17 cellular contexts compared by ENCODE assay signal in the genomic region with DNA sequence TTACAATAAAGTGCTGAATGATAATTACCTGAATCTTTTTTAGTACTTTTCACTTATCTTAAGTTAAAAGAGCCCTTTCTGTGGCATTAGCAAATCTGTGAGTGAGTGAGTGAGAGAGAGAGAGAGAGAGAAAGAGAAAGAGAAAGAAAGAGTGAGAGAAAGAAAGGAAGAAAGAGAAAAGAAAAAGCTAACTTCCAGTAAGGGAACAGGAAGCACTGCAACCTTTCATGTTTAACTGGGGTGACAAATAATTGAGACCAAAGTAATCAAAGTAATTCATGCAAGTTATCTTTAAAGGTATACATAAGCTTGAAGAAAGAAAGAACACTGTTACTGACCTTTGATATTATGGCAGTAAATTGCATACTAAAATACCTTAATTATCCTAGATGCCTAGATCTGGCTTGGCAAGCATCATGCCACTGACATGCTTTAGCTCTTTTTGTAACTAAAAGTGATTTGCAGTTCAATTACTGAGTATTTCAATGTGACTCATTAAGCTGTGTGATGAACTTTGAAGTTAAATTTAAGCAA. TPM values are rescaled to one million over a fixed set of nuclear protein-coding genes. Genes with fewer than 3 reads are reported as not detected.
DNase-seq lines count a peak whose midpoint lies in the region; ATAC-seq, FAIRE-seq and TF ChIP-seq lines count a peak whose summit lies in the region.
"Had no signal": no experiment of that assay in that cellular context is flagged by ENCODE, and none has a peak within 500 bp of the region (broad histone marks: within the 10 kb centered on the region; RNA-seq: fewer than 3 reads in every experiment).

No MANE protein-coding gene starts in this region.

- peaks cover 9% of the 10 kb centered on the region for H3K36me3 ChIP-seq in CD8-positive, alpha-beta T cell (ENCODE audit: insufficient read depth, low read length)
- H3K36me3 ChIP-seq in mucosa of descending colon (ENCODE audit: low read depth) = no peaks in the 10 kb centered on the region

- TF ChIP-seq CTCF in CD8-positive, alpha-beta T cell (IDR thresholded peaks at IDR 0.05) = no peak
- TF ChIP-seq CTCF in mucosa of descending colon (IDR thresholded peaks at IDR 0.05) = no peak

- no peaks in the 10 kb centered on the region for H3K9me3 Mint-ChIP-seq in CD8-positive, alpha-beta T cell
- no peaks in the 10 kb centered on the region for H3K9me3 Mint-ChIP-seq in activated T-helper 1 cell treated with anti-CD3 and anti-CD28 coated beads, Interleukin-12 subunit alpha, Interleukin-12 subunit beta, Interleukin-2, Interleukin-4 antibody, amounts not matched to agents 30 ng/mL and 10 ng/mL and 1 ng/mL, durations not matched to agents 14 hours and 24 hours and 36 hours

- H3K4me1 Mint-ChIP-seq in CD8-positive, alpha-beta T cell (ENCODE audit: low read depth) = peaks cover 37% of the 10 kb centered on the region
- H3K4me1 Mint-ChIP-seq in activated T-helper 1 cell treated with anti-CD3 and anti-CD28 coated beads, Interleukin-12 subunit alpha, Interleukin-12 subunit beta, Interleukin-2, Interleukin-4 antibody, amounts not matched to agents 30 ng/mL and 10 ng/mL and 1 ng/mL, durations not matched to agents 14 hours and 24 hours and 36 hours (ENCODE audit: low read depth) = peaks cover 22% of the 10 kb centered on the region

- no peaks in the 10 kb centered on the region for H3K9me3 ChIP-seq in CD8-positive, alpha-beta T cell (ENCODE audit: low read length)
- H3K9me3 ChIP-seq in mucosa of descending colon = no peaks in the 10 kb centered on the region
- H3K9me3 ChIP-seq: BE2C had no signal

- no peak overlapping the region for H3K4me3 ChIP-seq in CD8-positive, alpha-beta T cell (ENCODE audit: low read depth, low read length)
- no peak overlapping the region for H3K4me3 ChIP-seq in mucosa of descending colon
- H3K4me3 ChIP-seq: cardiac muscle cell, SK-N-MC had no signal

- H3K4me1 ChIP-seq in CD8-positive, alpha-beta T cell (ENCODE audit: insufficient read depth, low read length) = peaks cover 11% of the 10 kb centered on the region
- H3K4me1 ChIP-seq in mucosa of descending colon (ENCODE audit: low read depth) = peaks cover 21% of the 10 kb centered on the region
- H3K4me1 ChIP-seq: BE2C had no signal

- no peaks in the 10 kb centered on the region for H3K27me3 ChIP-seq in CD8-positive, alpha-beta T cell (ENCODE audit: insufficient read depth, low read length)
- H3K27me3 ChIP-seq: BE2C, cardiac muscle cell had no signal

- CTCF ChIA-PET in CD8-positive, alpha-beta T cell (lab: Charles Lee) = interaction anchor here (0.6 kb wide), 1 partner anchor 11 kb away, joined by 3 read pairs; no protein-coding TSS in a partner anchor

- no peaks in the 10 kb centered on the region for H3K27me3 Mint-ChIP-seq in CD8-positive, alpha-beta T cell (ENCODE audit: low read depth)
- H3K27me3 Mint-ChIP-seq in activated T-helper 1 cell treated with anti-CD3 and anti-CD28 coated beads, Interleukin-12 subunit alpha, Interleukin-12 subunit beta, Interleukin-2, Interleukin-4 antibody, amounts not matched to agents 30 ng/mL and 10 ng/mL and 1 ng/mL, durations not matched to agents 14 hours and 24 hours and 36 hours (ENCODE audit: insufficient read depth) = no peaks in the 10 kb centered on the region

- H3K27ac Mint-ChIP-seq in CD8-positive, alpha-beta T cell = peak overlapping the region; percentile 38
- H3K27ac Mint-ChIP-seq in activated T-helper 1 cell treated with anti-CD3 and anti-CD28 coated beads, Interleukin-12 subunit alpha, Interleukin-12 subunit beta, Interleukin-2, Interleukin-4 antibody, amounts not matched to agents 30 ng/mL and 10 ng/mL and 1 ng/mL, durations not matched to agents 14 hours and 24 hours and 36 hours = peak overlapping the region; percentile 70

- peaks cover 40% of the 10 kb centered on the region for H3K36me3 Mint-ChIP-seq in CD8-positive, alpha-beta T cell
- H3K36me3 Mint-ChIP-seq in activated T-helper 1 cell treated with anti-CD3 and anti-CD28 coated beads, Interleukin-12 subunit alpha, Interleukin-12 subunit beta, Interleukin-2, Interleukin-4 antibody, amounts not matched to agents 30 ng/mL and 10 ng/mL and 1 ng/mL, durations not matched to agents 14 hours and 24 hours and 36 hours (ENCODE audit: low read depth) = peaks cover 32% of the 10 kb centered on the region

- DNase-seq in CD8-positive, alpha-beta T cell = no peak
- no peak for DNase-seq in GM18507 (ENCODE audit: extremely low spot score, insufficient read length, low read depth)
- DNase-seq in activated T-helper 1 cell treated with anti-CD3 and anti-CD28 coated beads, Interleukin-12 subunit alpha, Interleukin-12 subunit beta, Interleukin-2, Interleukin-4 antibody, amounts not matched to agents 30 ng/mL and 10 ng/mL and 1 ng/mL, durations not matched to agents 14 hours and 24 hours and 36 hours (ENCODE audit: low spot score) = no peak
- DNase-seq in mucosa of descending colon = peak in 1 of 3 donors; percentile 50
- no peak for DNase-seq in NCI-H510A treated with DMSO at 0.1 percent for 48 hours (lab: John Stamatoyannopoulos, UW)
- DNase-seq: BE2C; DMS53; IMR-90; midbrain; MV-4-11; NCI-H2029 treated with DMSO at 0.1 percent for 48 hours; NCI-H748 treated with DMSO at 0.1 percent for 48 hours; stimulated activated CD4-positive, alpha-beta T cell treated with anti-CD3 and anti-CD28 coated beads, Interleukin-2, amount 100 ng/mL, for 48 hours had no signal

- FAIRE-seq in GM18507 (lab: Jason Lieb, UNC) = peak; percentile 63

- POLR2A ChIA-PET in CD8-positive, alpha-beta T cell (lab: Charles Lee) = no interaction called here

- ATAC-seq in CD8-positive, alpha-beta T cell = no peak
- ATAC-seq in mucosa of descending colon (peak; percentile 93), GM18520 (IDR thresholded peaks at IDR 0.05; ENCODE audit: unreplicated experiment) (no peak), HG02678 (IDR thresholded peaks at IDR 0.05; ENCODE audit: unreplicated experiment) (no peak)

- intact Hi-C loops in CD8-positive, alpha-beta T cell (cut with DNase I, micrococcal nuclease) = loop anchor here in 1 of 2 experiments (2.0 kb wide), 1 partner anchor 14 kb away; no protein-coding TSS in a partner anchor
- intact Hi-C loops in activated T-helper 1 cell treated with anti-CD3 and anti-CD28 coated beads, Interleukin-12 subunit alpha, Interleukin-12 subunit beta, Interleukin-2, Interleukin-4 antibody, amounts not matched to agents 30 ng/mL and 10 ng/mL and 1 ng/mL, durations not matched to agents 14 hours and 24 hours and 36 hours (cut with micrococcal nuclease) = loop anchor here (5.0 kb wide), 1 partner anchor 36 kb away; no protein-coding TSS in a partner anchor
- intact Hi-C loops in mucosa of descending colon (cut with DNase I, micrococcal nuclease) = no loop called here

- peak overlapping the region; percentile 29 for H3K4me3 Mint-ChIP-seq in CD8-positive, alpha-beta T cell
- peak overlapping the region; percentile 23 for H3K4me3 Mint-ChIP-seq in activated T-helper 1 cell treated with anti-CD3 and anti-CD28 coated beads, Interleukin-12 subunit alpha, Interleukin-12 subunit beta, Interleukin-2, Interleukin-4 antibody, amounts not matched to agents 30 ng/mL and 10 ng/mL and 1 ng/mL, durations not matched to agents 14 hours and 24 hours and 36 hours

- H3K27ac ChIP-seq in CD8-positive, alpha-beta T cell (ENCODE audit: low read depth, low read length) = no peak overlapping the region
- H3K27ac ChIP-seq: cardiac muscle cell, SK-N-MC had no signal

RNA-seq across cellular contexts. Expression of a gene that starts 21.7 kb away (rescaled TPM):
- 10 to 100 TPM; 32.7 to 32.9 TPM for total RNA-seq in CD8-positive, alpha-beta T cell
- total RNA-seq in activated T-helper 1 cell treated with anti-CD3 and anti-CD28 coated beads, Interleukin-12 subunit alpha, Interleukin-12 subunit beta, Interleukin-2, Interleukin-4 antibody, amounts not matched to agents 30 ng/mL and 10 ng/mL and 1 ng/mL, durations not matched to agents 14 hours and 24 hours and 36 hours = 13.9 and 14.5 TPM in 2 replicates
- total RNA-seq in mucosa of descending colon = 10 to 100 TPM; 31.1 to 37.7 (median 33.5) TPM
